ENCODE assay signal across 1 cellular context in the genomic region with DNA sequence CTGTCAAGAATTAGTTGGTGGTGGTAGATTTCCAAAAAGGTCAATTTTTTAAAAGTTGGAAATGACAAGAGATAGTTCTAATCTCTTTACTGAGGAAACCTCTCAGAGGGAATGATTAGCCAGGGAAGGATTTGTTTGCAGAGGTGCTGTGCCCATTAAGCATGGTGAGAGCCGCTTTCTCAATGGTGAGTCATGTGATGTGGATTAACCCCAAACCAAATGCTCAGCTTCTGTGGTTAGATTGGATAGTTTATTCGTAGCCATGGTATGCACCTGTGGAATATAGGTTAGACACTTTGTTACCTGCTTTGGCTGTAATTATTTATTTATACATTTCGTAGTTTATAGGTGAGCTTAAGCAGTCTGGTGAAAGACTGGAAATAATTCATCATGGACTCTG.
TF ChIP-seq lines count a peak whose summit lies in the region.

No MANE protein-coding gene starts in this region.

TF ChIP-seq in HCT116, 20 proteins besides CTCF, POLR2A, EP300 and RAD21 (continued from another document):
- TF ChIP-seq, protein P1, sequence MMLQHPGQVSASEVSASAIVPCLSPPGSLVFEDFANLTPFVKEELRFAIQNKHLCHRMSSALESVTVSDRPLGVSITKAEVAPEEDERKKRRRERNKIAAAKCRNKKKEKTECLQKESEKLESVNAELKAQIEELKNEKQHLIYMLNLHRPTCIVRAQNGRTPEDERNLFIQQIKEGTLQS (IDR thresholded peaks at IDR 0.05), result no peak
- TF ChIP-seq EGR1 (IDR thresholded peaks at IDR 0.05; ENCODE audit: low read depth), result no peak
- TF ChIP-seq CEBPB (IDR thresholded peaks at IDR 0.05; ENCODE audit: low read depth), result no peak
- no peak for TF ChIP-seq ZFX (IDR thresholded peaks at IDR 0.05)
- no peak for TF ChIP-seq ELF1 (IDR thresholded peaks at IDR 0.05; ENCODE audit: borderline replicate concordance, low read depth)
TF ChIP-seq in HCT116: peak in this region for 0.
